Comparison of ENCODE assay signal across 7 cellular contexts in genomic region chr5:90709323-90710148, GRCh38.
DNase-seq lines count a peak whose midpoint lies in the region; ATAC-seq and TF ChIP-seq lines count a peak whose summit lies in the region.

No MANE protein-coding gene starts in this region.

- intact Hi-C loops in prostate gland (cut with DNase I) = no loop called here

- H3K27me3 ChIP-seq in prostate gland (replicated peaks; ENCODE audit: insufficient read depth) = no peaks in the 10 kb centered on the region

- H3K4me1 ChIP-seq in prostate gland (replicated peaks) = no peaks in the 10 kb centered on the region

- DNase-seq in EH (ENCODE audit: low read depth) (peak; percentile 41), HS-5 (ENCODE audit: low read depth) (peak; percentile 16), SKM-1 (lab: John Stamatoyannopoulos, UW; ENCODE audit: unreplicated experiment) (peak; percentile 30), foreskin fibroblast (peak; percentile 17 to 49), prostate gland (ENCODE audit: low spot score) (peak; percentile 10), CD1c-positive myeloid dendritic cell (ENCODE audit: extremely low spot score) (no peak)

- TF ChIP-seq CTCF in foreskin fibroblast (IDR thresholded peaks at IDR 0.05; ENCODE audit: low read depth, low read length) (peak; percentile 83), prostate gland (IDR thresholded peaks at IDR 0.05) (peak in 3 of 4 experiments; percentile 27 to 44 (median 40))

- no peak overlapping the region for H3K27ac ChIP-seq in prostate gland

- no peaks in the 10 kb centered on the region for H3K36me3 ChIP-seq in prostate gland

- peak; percentile 64 for ATAC-seq in GM19397 (IDR thresholded peaks at IDR 0.05; ENCODE audit: unreplicated experiment)

- WGBS in prostate gland = 91% methylated on average over 1 of the region's 1 CpG

- no peak overlapping the region for H3K4me3 ChIP-seq in foreskin fibroblast (ENCODE audit: low read depth in 1 of 2, low read length in 2 of 2)
- H3K4me3 ChIP-seq in prostate gland = no peak overlapping the region

- H3K9me3 ChIP-seq in prostate gland = no peaks in the 10 kb centered on the region

- TF ChIP-seq POLR2A in prostate gland (IDR thresholded peaks at IDR 0.05) = no peak
